ENCODE assay signal across 19 cellular contexts in the genomic region with DNA sequence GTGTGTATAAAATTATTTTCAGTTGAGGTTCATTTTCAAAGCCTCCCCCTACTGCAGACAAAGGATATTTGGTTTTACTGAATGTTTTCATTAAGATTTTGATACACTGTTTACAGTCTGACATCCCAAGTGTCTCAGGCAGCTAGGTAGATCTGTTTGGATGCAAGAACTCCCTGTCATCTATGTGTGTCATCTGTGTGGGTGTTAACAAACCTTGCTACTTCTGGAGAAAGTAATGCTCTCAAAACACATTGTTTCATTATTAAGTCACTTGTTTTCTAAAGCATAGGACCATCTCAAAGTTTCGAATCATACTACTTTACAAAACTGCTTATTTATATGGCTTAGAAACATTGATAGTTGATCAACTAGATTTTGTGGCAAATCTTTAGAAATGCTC.
DNase-seq lines count a peak whose midpoint lies in the region; ATAC-seq and TF ChIP-seq lines count a peak whose summit lies in the region.
"Had no signal": no experiment of that assay in that cellular context is flagged by ENCODE, and none has a peak within 500 bp of the region (broad histone marks: within the 10 kb centered on the region; RNA-seq: fewer than 3 reads in every experiment).

No MANE protein-coding gene starts in this region.

- no peaks in the 10 kb centered on the region for H3K79me2 ChIP-seq in GM23248 (ENCODE audit: insufficient read depth)

- H3K4me3 ChIP-seq in GM23248, result no peak overlapping the region
- H3K4me3 ChIP-seq in left lung, result no peak overlapping the region
- H3K4me3 ChIP-seq: BLaER1 treated with 17β-estradiol and CSF1 and Interleukin-3, amounts not matched to agents 10 nM and 100 nM; prostate gland; suprapubic skin had no signal

- peak overlapping the region; percentile 74 for H3K27ac Mint-ChIP-seq in activated T-helper 1 cell treated with anti-CD3 and anti-CD28 coated beads, Interleukin-12 subunit alpha, Interleukin-12 subunit beta, Interleukin-2, Interleukin-4 antibody, amounts not matched to agents 30 ng/mL and 10 ng/mL and 1 ng/mL, durations not matched to agents 14 hours and 24 hours and 36 hours
- H3K27ac Mint-ChIP-seq in type B pancreatic cell (no peak overlapping the region), mesothelial cell of epicardium (no peak overlapping the region)
- H3K27ac Mint-ChIP-seq: H9, natural killer cell, T-cell, WTC11 had no signal

- peaks cover 57% of the 10 kb centered on the region for H3K4me1 Mint-ChIP-seq in activated T-helper 1 cell treated with anti-CD3 and anti-CD28 coated beads, Interleukin-12 subunit alpha, Interleukin-12 subunit beta, Interleukin-2, Interleukin-4 antibody, amounts not matched to agents 30 ng/mL and 10 ng/mL and 1 ng/mL, durations not matched to agents 14 hours and 24 hours and 36 hours (ENCODE audit: low read depth)
- H3K4me1 Mint-ChIP-seq in type B pancreatic cell (ENCODE audit: unreplicated experiment) (peaks cover 27% of the 10 kb centered on the region), mesothelial cell of epicardium (peaks cover 27% of the 10 kb centered on the region)

- WGBS in GM23248 (ENCODE audit: low coverage in 1 of 2, low lambda C conversion rate in 2 of 2, missing lambda C conversion rate in 2 of 2), 2 experiments, result 23 to 32% methylated on average over 1 of the region's 1 CpG

- H3K27me3 ChIP-seq in GM23248 (replicated peaks; ENCODE audit: insufficient read depth), result no peaks in the 10 kb centered on the region
- no peaks in the 10 kb centered on the region for H3K27me3 ChIP-seq in left lung
- H3K27me3 ChIP-seq: BLaER1 treated with 17β-estradiol and CSF1 and Interleukin-3, amounts not matched to agents 10 nM and 100 nM; suprapubic skin had no signal

- H3K9me3 ChIP-seq in GM23248 (ENCODE audit: low read depth) (no peaks in the 10 kb centered on the region), left lung (no peaks in the 10 kb centered on the region)
- H3K9me3 ChIP-seq: prostate gland, suprapubic skin had no signal

- no peaks in the 10 kb centered on the region for H3K27me3 Mint-ChIP-seq in activated T-helper 1 cell treated with anti-CD3 and anti-CD28 coated beads, Interleukin-12 subunit alpha, Interleukin-12 subunit beta, Interleukin-2, Interleukin-4 antibody, amounts not matched to agents 30 ng/mL and 10 ng/mL and 1 ng/mL, durations not matched to agents 14 hours and 24 hours and 36 hours (ENCODE audit: insufficient read depth)
- H3K27me3 Mint-ChIP-seq in type B pancreatic cell (peaks cover 5% of the 10 kb centered on the region), mesothelial cell of epicardium (ENCODE audit: low read depth) (no peaks in the 10 kb centered on the region)
- H3K27me3 Mint-ChIP-seq: activated naive CD4-positive, alpha-beta T cell treated with anti-CD3 and anti-CD28 coated beads, Interleukin-2, amount 50 U/mL, for 24 hours; T-cell had no signal

- no peak overlapping the region for H3K27ac ChIP-seq in GM23248
- H3K27ac ChIP-seq in left lung, result peak overlapping the region; percentile 20 to 33
- H3K27ac ChIP-seq: BLaER1 treated with 17β-estradiol and CSF1 and Interleukin-3, amounts not matched to agents 10 nM and 100 nM; prostate gland; RWPE1; suprapubic skin had no signal

- intact Hi-C loops in activated T-helper 1 cell treated with anti-CD3 and anti-CD28 coated beads, Interleukin-12 subunit alpha, Interleukin-12 subunit beta, Interleukin-2, Interleukin-4 antibody, amounts not matched to agents 30 ng/mL and 10 ng/mL and 1 ng/mL, durations not matched to agents 14 hours and 24 hours and 36 hours (cut with micrococcal nuclease), result loop anchor here (1.0 to 5.0 kb wide), 9 partner anchors 10 to 331 kb away; a partner anchor contains a TSS
- intact Hi-C loops in left lung (cut with DNase I), result no loop called here

- TF ChIP-seq CTCF in GM10266 (IDR thresholded peaks at IDR 0.05; ENCODE audit: control insufficient read depth, insufficient read depth, low read depth, missing control alignments) (no peak), left lung (IDR thresholded peaks at IDR 0.05) (no peak), type B pancreatic cell (conservative IDR thresholded peaks at IDR 0.05) (no peak), mesothelial cell of epicardium (IDR thresholded peaks at IDR 0.05; ENCODE audit: unreplicated experiment) (no peak)

- H3K9ac ChIP-seq in GM23248, result no peak overlapping the region
- H3K9ac ChIP-seq: BLaER1 treated with 17β-estradiol and CSF1 and Interleukin-3, amounts not matched to agents 10 nM and 100 nM had no signal

- H3K36me3 ChIP-seq in GM23248 (ENCODE audit: low read depth) (no peaks in the 10 kb centered on the region), left lung (no peaks in the 10 kb centered on the region)
- H3K36me3 ChIP-seq: BLaER1 treated with 17β-estradiol and CSF1 and Interleukin-3, amounts not matched to agents 10 nM and 100 nM; prostate gland; suprapubic skin had no signal

- H3K4me2 ChIP-seq in GM23248 (ENCODE audit: unreplicated experiment), result no peak overlapping the region

- DNase-seq in GM10266 (ENCODE audit: extremely low spot score) (peak; percentile 48), GM23248 (peak; percentile 55), left lung (no peak), type B pancreatic cell (ENCODE audit: extremely low spot score, unreplicated experiment) (no peak), mesothelial cell of epicardium (ENCODE audit: low spot score in 2 of 2, unreplicated experiment in 2 of 2) (no peak)
- DNase-seq in activated T-helper 1 cell treated with anti-CD3 and anti-CD28 coated beads, Interleukin-12 subunit alpha, Interleukin-12 subunit beta, Interleukin-2, Interleukin-4 antibody, amounts not matched to agents 30 ng/mL and 10 ng/mL and 1 ng/mL, durations not matched to agents 14 hours and 24 hours and 36 hours (ENCODE audit: low spot score), result no peak
- DNase-seq: H9, MV-4-11, natural killer cell, NCI-H774, T-cell had no signal

- no peak for ATAC-seq in left lung
- ATAC-seq in GM18517 (IDR thresholded peaks at IDR 0.05; ENCODE audit: unreplicated experiment), result no peak
- ATAC-seq in GM19035 (IDR thresholded peaks at IDR 0.05; ENCODE audit: unreplicated experiment), result no peak
- ATAC-seq: natural killer cell, T-cell, WTC11 had no signal

- H3F3A ChIP-seq in GM23248 (ENCODE audit: insufficient read depth), result peaks cover 9% of the 10 kb centered on the region

- H3K36me3 Mint-ChIP-seq in activated T-helper 1 cell treated with anti-CD3 and anti-CD28 coated beads, Interleukin-12 subunit alpha, Interleukin-12 subunit beta, Interleukin-2, Interleukin-4 antibody, amounts not matched to agents 30 ng/mL and 10 ng/mL and 1 ng/mL, durations not matched to agents 14 hours and 24 hours and 36 hours (ENCODE audit: low read depth), result peaks cover 4% of the 10 kb centered on the region
- no peaks in the 10 kb centered on the region for H3K36me3 Mint-ChIP-seq in type B pancreatic cell
- H3K36me3 Mint-ChIP-seq in mesothelial cell of epicardium, result no peaks in the 10 kb centered on the region
- H3K36me3 Mint-ChIP-seq: activated naive CD4-positive, alpha-beta T cell treated with anti-CD3 and anti-CD28 coated beads, Interleukin-2, amount 50 U/mL, for 24 hours; natural killer cell; T-cell had no signal

- peaks cover 26% of the 10 kb centered on the region for H3K4me1 ChIP-seq in GM23248 (ENCODE audit: insufficient read depth)
- H3K4me1 ChIP-seq in left lung, result peaks cover 20 to 39% of the 10 kb centered on the region in 2 donors
- H3K4me1 ChIP-seq: prostate gland had no signal

- H2AFZ ChIP-seq in GM23248, result no peak overlapping the region

- H4K20me1 ChIP-seq in GM23248 (ENCODE audit: insufficient read depth), result no peaks in the 10 kb centered on the region
- H4K20me1 ChIP-seq: BLaER1 treated with 17β-estradiol and CSF1 and Interleukin-3, amounts not matched to agents 10 nM and 100 nM had no signal

- in situ Hi-C loops in GM23248 (cut with MboI), result no loop called here

- H3K4me3 Mint-ChIP-seq in activated T-helper 1 cell treated with anti-CD3 and anti-CD28 coated beads, Interleukin-12 subunit alpha, Interleukin-12 subunit beta, Interleukin-2, Interleukin-4 antibody, amounts not matched to agents 30 ng/mL and 10 ng/mL and 1 ng/mL, durations not matched to agents 14 hours and 24 hours and 36 hours, result peak overlapping the region; percentile 38
- H3K4me3 Mint-ChIP-seq in type B pancreatic cell (no peak overlapping the region), mesothelial cell of epicardium (no peak overlapping the region)
- H3K4me3 Mint-ChIP-seq: activated naive CD4-positive, alpha-beta T cell treated with anti-CD3 and anti-CD28 coated beads, Interleukin-2, amount 50 U/mL, for 24 hours; H9; natural killer cell; T-cell; WTC11 had no signal

- peaks cover 9% of the 10 kb centered on the region for H3K9me3 Mint-ChIP-seq in activated T-helper 1 cell treated with anti-CD3 and anti-CD28 coated beads, Interleukin-12 subunit alpha, Interleukin-12 subunit beta, Interleukin-2, Interleukin-4 antibody, amounts not matched to agents 30 ng/mL and 10 ng/mL and 1 ng/mL, durations not matched to agents 14 hours and 24 hours and 36 hours
- H3K9me3 Mint-ChIP-seq in type B pancreatic cell (no peaks in the 10 kb centered on the region), mesothelial cell of epicardium (peaks cover 10% of the 10 kb centered on the region)
- H3K9me3 Mint-ChIP-seq: activated naive CD4-positive, alpha-beta T cell treated with anti-CD3 and anti-CD28 coated beads, Interleukin-2, amount 50 U/mL, for 24 hours; natural killer cell had no signal

- H3K9me2 ChIP-seq in GM23248 (ENCODE audit: insufficient read depth), result no peaks in the 10 kb centered on the region

Comparison
In these comparisons a context has a peak if more than half of its experiments do, and no peak if none do; other contexts are left out.
1. DNase-seq: peak in GM10266 (single experiment) and GM23248 (single experiment); none in activated T-helper 1 cell treated with anti-CD3 and anti-CD28 coated beads, Interleukin-12 subunit alpha, Interleukin-12 subunit beta, Interleukin-2, Interleukin-4 antibody, amounts not matched to agents 30 ng/mL and 10 ng/mL and 1 ng/mL, durations not matched to agents 14 hours and 24 hours and 36 hours (single experiment), left lung (0 of 2), type B pancreatic cell (single experiment) and mesothelial cell of epicardium (0 of 2).